In genomic region chr7:147412109-147412508, GRCh38 we compare ENCODE assay signal across 1 cellular context.
TF ChIP-seq lines count a peak whose summit lies in the region.

No MANE protein-coding gene starts in this region.

TF ChIP-seq in IMR-90, 13 proteins besides CTCF, POLR2A, EP300 and RAD21:
- TF ChIP-seq RFX5 (IDR thresholded peaks at IDR 0.05; ENCODE audit: low read depth, low read length) (no peak), BHLHE40 (IDR thresholded peaks at IDR 0.05; ENCODE audit: low read depth, low read length) (no peak)
